ENCODE assay signal across 24 cellular contexts in the genomic region with DNA sequence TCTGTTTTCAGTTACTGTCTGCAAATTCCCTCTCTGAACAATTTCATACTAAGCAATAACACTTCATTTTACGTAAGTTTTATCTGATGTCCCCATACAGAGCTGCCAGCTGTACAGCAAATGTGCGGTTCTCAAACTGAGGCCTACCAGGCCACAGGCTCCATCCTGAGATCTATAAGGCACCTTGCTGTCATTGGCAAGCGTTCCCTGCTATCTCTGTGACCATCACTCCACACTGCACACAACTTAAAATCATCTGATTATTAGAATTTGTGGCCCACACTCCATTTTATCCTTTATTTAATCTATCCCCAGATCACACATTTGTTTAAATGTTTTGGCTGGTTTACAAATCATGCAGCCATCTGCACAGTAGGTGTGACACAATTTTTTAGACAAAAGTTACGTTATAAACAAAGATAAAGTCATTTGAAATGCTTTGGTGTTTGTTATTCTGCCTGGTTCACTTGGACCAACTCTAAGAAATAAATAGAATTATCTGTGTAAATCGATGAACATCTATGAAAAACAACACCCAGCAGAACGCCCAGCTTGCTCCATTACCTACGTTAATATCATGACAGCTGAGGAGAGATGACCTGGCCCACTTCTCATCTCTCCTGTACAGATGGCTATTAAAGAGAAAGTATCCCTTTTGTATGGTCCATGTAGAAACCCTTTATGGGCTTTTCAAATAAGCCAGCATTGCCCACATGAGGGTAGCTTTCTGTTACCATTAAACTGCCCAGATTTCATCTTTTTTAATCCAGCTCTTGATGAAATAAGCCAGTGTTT.
DNase-seq lines count a peak whose midpoint lies in the region; ATAC-seq, FAIRE-seq and TF ChIP-seq lines count a peak whose summit lies in the region.
"Had no signal": no experiment of that assay in that cellular context is flagged by ENCODE, and none has a peak within 500 bp of the region (broad histone marks: within the 10 kb centered on the region; RNA-seq: fewer than 3 reads in every experiment).

No MANE protein-coding gene starts in this region.

- WGBS in SK-N-SH (ENCODE audit: low lambda C conversion rate), result 72% methylated on average over 7 of the region's 7 CpGs
- WGBS in spleen, 5 donors, result 84 to 93% (median 87%) methylated on average over 7 of the region's 7 CpGs

- no peak for ATAC-seq in GM21723 (IDR thresholded peaks at IDR 0.05; ENCODE audit: unreplicated experiment)
- no peak for ATAC-seq in HG03378 (IDR thresholded peaks at IDR 0.05; ENCODE audit: unreplicated experiment)
- ATAC-seq: T-cell had no signal

- POLR2A ChIA-PET in SK-N-SH (lab: Yijun Ruan, JAX), result no interaction called here

- CTCF ChIA-PET in SK-N-SH (lab: Yijun Ruan, JAX), result interaction anchor here (0.6 to 1.1 kb wide), 2 partner anchors 21 to 1109 kb away, joined by 3 read pairs; no protein-coding TSS in a partner anchor

- H3K4me3 ChIP-seq in SK-N-SH (ENCODE audit: low read depth in 2 of 2, low read length in 1 of 2), result no peak overlapping the region
- no peak overlapping the region for H3K4me3 ChIP-seq in spleen
- H3K4me3 ChIP-seq: BLaER1 treated with 17β-estradiol and CSF1 and Interleukin-3, amounts not matched to agents 10 nM and 100 nM had no signal

- no peaks in the 10 kb centered on the region for H3F3A ChIP-seq in SK-N-SH (replicated peaks; ENCODE audit: insufficient read depth)

- no peaks in the 10 kb centered on the region for H3K9me2 ChIP-seq in SK-N-SH

- H3K4me2 ChIP-seq in SK-N-SH, result no peak overlapping the region
- H3K4me2 ChIP-seq: BLaER1 treated with 17β-estradiol and CSF1 and Interleukin-3, amounts not matched to agents 10 nM and 100 nM had no signal

- H4K20me1 ChIP-seq in SK-N-SH (ENCODE audit: insufficient read depth), result no peaks in the 10 kb centered on the region
- H4K20me1 ChIP-seq: BLaER1 treated with 17β-estradiol and CSF1 and Interleukin-3, amounts not matched to agents 10 nM and 100 nM had no signal

- H3K79me2 ChIP-seq in SK-N-SH (ENCODE audit: insufficient read depth), result no peaks in the 10 kb centered on the region

- TF ChIP-seq EP300 in SK-N-SH (IDR thresholded peaks at IDR 0.05; ENCODE audit: borderline replicate concordance in 1 of 2, low read depth in 1 of 2, low read length in 1 of 2), result no peak

- H2AFZ ChIP-seq in SK-N-SH (ENCODE audit: low read depth), result no peak overlapping the region

- peaks cover 0 to 4% of the 10 kb centered on the region in 2 experiments; a peak in 2 of 4 replicates for H3K4me1 ChIP-seq in SK-N-SH (ENCODE audit: control insufficient read depth in 1 of 2, insufficient read depth in 2 of 2, low read depth in 1 of 2, low read length in 1 of 2)
- no peaks in the 10 kb centered on the region for H3K4me1 ChIP-seq in spleen

- H3K36me3 ChIP-seq in SK-N-SH (replicated peaks in 1 of 2; ENCODE audit: control insufficient read depth in 1 of 2, insufficient read depth in 2 of 2, low read length in 1 of 2) (peaks cover 0 to 1% of the 10 kb centered on the region in 2 experiments), spleen (no peaks in the 10 kb centered on the region)
- H3K36me3 ChIP-seq: BLaER1 treated with 17β-estradiol and CSF1 and Interleukin-3, amounts not matched to agents 10 nM and 100 nM had no signal

- H3K27me3 ChIP-seq in SK-N-SH (ENCODE audit: insufficient read depth), result no peaks in the 10 kb centered on the region
- no peaks in the 10 kb centered on the region for H3K27me3 ChIP-seq in spleen (replicated peaks in 1 of 7)
- H3K27me3 ChIP-seq: BLaER1 treated with 17β-estradiol and CSF1 and Interleukin-3, amounts not matched to agents 10 nM and 100 nM had no signal

- FAIRE-seq in HTR-8/SVneo (lab: Jason Lieb, UNC), result no peak

- H3K27ac ChIP-seq in SK-N-SH (ENCODE audit: low read depth in 2 of 2, low read length in 1 of 2) (peak overlapping the region in 1 of 2 experiments; percentile 16; a peak in 1 of 4 replicates), spleen (peak overlapping the region in 6 of 8 donors; percentile 10 to 67 (median 34))
- H3K27ac ChIP-seq: BLaER1 treated with 17β-estradiol and CSF1 and Interleukin-3, amounts not matched to agents 10 nM and 100 nM; HL-60; RWPE1 had no signal

- H3K9me3 ChIP-seq in SK-N-SH (no peaks in the 10 kb centered on the region), spleen (no peaks in the 10 kb centered on the region)
- H3K9me3 ChIP-seq: BLaER1 treated with 17β-estradiol and CSF1 and Interleukin-3, amounts not matched to agents 10 nM and 100 nM had no signal

- no peak for TF ChIP-seq RAD21 in SK-N-SH (IDR thresholded peaks at IDR 0.05; ENCODE audit: low read length)

- intact Hi-C loops in spleen (cut with DNase I; ENCODE audit: low total_unique reads), result no loop called here

- TF ChIP-seq CTCF in SK-N-SH (IDR thresholded peaks at IDR 0.05), result no peak
- TF ChIP-seq CTCF in spleen (IDR thresholded peaks at IDR 0.05 in 8 of 11, conservative IDR thresholded peaks at IDR 0.05 in 3 of 11), result no peak

- peak; percentile 21 for DNase-seq in NCI-H82 (lab: John Stamatoyannopoulos, UW)
- no peak for DNase-seq in NCI-H82 treated with DMSO at 0.1 percent for 48 hours (lab: John Stamatoyannopoulos, UW; ENCODE audit: unreplicated experiment)
- peak; percentile 5 for DNase-seq in SK-N-SH
- peak; percentile 7 to 18 for DNase-seq in erythroblast (lab: John Stamatoyannopoulos, UW)
- DNase-seq in spleen, result no peak
- DNase-seq in HTR-8/SVneo (ENCODE audit: insufficient read length, low spot score), result no peak
- DNase-seq: 8988T; CD4-positive, alpha-beta memory T cell; DMS79; H7; KBM-7; NCI-H1092; NCI-H1436; NCI-H187 treated with DMSO at 0.1 percent for 48 hours; NCI-H2107; NCI-H510A; NK-92 treated with Interleukin-12 subunit alpha and Interleukin-12 subunit beta, amount 100 ng/mL, for 24 hours; SIG-M5; T-cell had no signal

- H3K9ac ChIP-seq in SK-N-SH, result no peak overlapping the region
- H3K9ac ChIP-seq: BLaER1 treated with 17β-estradiol and CSF1 and Interleukin-3, amounts not matched to agents 10 nM and 100 nM had no signal

- TF ChIP-seq POLR2A in erythroblast (IDR thresholded peaks at IDR 0.05; ENCODE audit: low read length), result no peak
- no peak for TF ChIP-seq POLR2A in spleen (IDR thresholded peaks at IDR 0.05)

TF ChIP-seq in SK-N-SH, 30 proteins besides CTCF, POLR2A, EP300 and RAD21:
- no peak for TF ChIP-seq IRF3 (IDR thresholded peaks at IDR 0.05; ENCODE audit: low read depth, low read length)
- no peak for TF ChIP-seq REST (IDR thresholded peaks at IDR 0.05; ENCODE audit: low read depth, low read length)

Comparison
In these comparisons a context has a peak if more than half of its experiments do, and no peak if none do; other contexts are left out.
1. DNase-seq: peak in NCI-H82 (single experiment), SK-N-SH (single experiment) and erythroblast (2 of 2); none in NCI-H82 treated with DMSO at 0.1 percent for 48 hours (single experiment), spleen (single experiment) and HTR-8/SVneo (single experiment).